ENCODE assay signal across 11 cellular contexts in the genomic region with DNA sequence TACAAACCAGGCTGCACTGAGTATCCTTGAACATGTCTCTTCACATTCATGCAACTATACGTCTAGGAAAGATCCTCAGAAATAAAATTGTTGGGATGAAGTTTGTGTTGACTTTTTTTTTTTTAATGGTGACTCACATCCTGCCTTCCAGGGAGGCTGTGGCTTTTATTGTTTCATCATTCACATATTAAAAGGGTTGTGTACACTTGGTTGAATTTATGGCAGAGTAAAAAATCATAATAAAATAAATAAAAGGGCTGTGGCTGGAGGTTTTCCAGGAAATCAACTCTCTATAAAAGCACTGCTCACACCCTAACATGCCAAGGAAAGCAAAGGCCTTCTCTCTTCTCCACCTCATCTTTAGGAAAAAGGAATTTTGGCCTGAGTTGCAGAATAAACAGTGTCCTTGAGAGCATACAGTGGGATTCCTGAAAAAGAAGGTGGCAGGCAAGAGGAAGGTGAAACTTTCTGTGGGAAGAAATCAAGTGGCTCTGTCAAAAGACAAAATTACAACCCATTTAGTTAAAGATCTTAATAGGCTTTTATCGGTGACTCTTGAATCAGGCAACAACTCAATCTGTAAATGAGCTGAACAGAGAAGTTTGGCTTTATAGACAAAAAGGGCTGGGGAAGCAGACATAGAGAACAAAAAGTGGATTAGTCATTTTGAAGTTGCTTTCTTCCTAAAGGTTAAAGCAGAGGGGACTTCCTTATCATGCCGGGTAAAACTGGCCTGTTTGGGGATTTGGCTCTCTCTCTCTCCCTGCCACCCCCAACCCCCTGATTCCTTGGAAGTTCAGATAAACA. TPM values are rescaled to one million over a fixed set of nuclear protein-coding genes. Genes with fewer than 3 reads are reported as not detected.
DNase-seq lines count a peak whose midpoint lies in the region; ATAC-seq lines count a peak whose summit lies in the region.
"Had no signal": no experiment of that assay in that cellular context is flagged by ENCODE, and none has a peak within 500 bp of the region (broad histone marks: within the 10 kb centered on the region; RNA-seq: fewer than 3 reads in every experiment).

No MANE protein-coding gene starts in this region.

- no peaks in the 10 kb centered on the region for H3K9me3 Mint-ChIP-seq in naive thymus-derived CD8-positive, alpha-beta T cell
- H3K9me3 Mint-ChIP-seq: dendritic cell treated with granulocyte-macrophage colony-stimulating factor and Interleukin-4, amounts not matched to agents 40 ng/mL and 50 ng/mL, for 4 days had no signal

- H3K4me3 Mint-ChIP-seq in naive thymus-derived CD8-positive, alpha-beta T cell: no peak overlapping the region
- H3K4me3 Mint-ChIP-seq: dendritic cell treated with granulocyte-macrophage colony-stimulating factor and Interleukin-4, amounts not matched to agents 40 ng/mL and 50 ng/mL, for 4 days; T-helper 17 cell had no signal

- H4K20me1 ChIP-seq in BLaER1 treated with 17β-estradiol and CSF1 and Interleukin-3, amounts not matched to agents 10 nM and 100 nM: no peaks in the 10 kb centered on the region

- no peaks in the 10 kb centered on the region for H3K36me3 ChIP-seq in BLaER1 treated with 17β-estradiol and CSF1 and Interleukin-3, amounts not matched to agents 10 nM and 100 nM
- no peaks in the 10 kb centered on the region for H3K36me3 ChIP-seq in muscle layer of duodenum (ENCODE audit: control insufficient read depth in 1 of 2, insufficient read depth in 2 of 2, low read length in 2 of 2)

- POLR2A ChIA-PET in naive thymus-derived CD8-positive, alpha-beta T cell (lab: Charles Lee): no interaction called here

- no peaks in the 10 kb centered on the region for H3K27me3 ChIP-seq in BLaER1 treated with 17β-estradiol and CSF1 and Interleukin-3, amounts not matched to agents 10 nM and 100 nM
- H3K27me3 ChIP-seq in muscle layer of duodenum (ENCODE audit: low read depth, low read length): no peaks in the 10 kb centered on the region

- peak overlapping the region in 1 of 11 experiments; percentile 24; a peak in 1 of 22 replicates for H3K27ac ChIP-seq in BLaER1 treated with 17β-estradiol and CSF1 and Interleukin-3, amounts not matched to agents 10 nM and 100 nM
- H3K27ac ChIP-seq in muscle layer of duodenum (ENCODE audit: low read length): peak overlapping the region; percentile 56

- peaks cover 6 to 29% (median 14%) of the 10 kb centered on the region in 5 donors for H3K27me3 Mint-ChIP-seq in naive thymus-derived CD8-positive, alpha-beta T cell

- H3K4me1 ChIP-seq in BLaER1 treated with 17β-estradiol and CSF1 and Interleukin-3, amounts not matched to agents 10 nM and 100 nM: peaks cover 0 to 14% (median 6%) of the 10 kb centered on the region in 10 experiments; a peak in 11 of 20 replicates
- peaks cover 0 to 11% of the 10 kb centered on the region in 2 donors for H3K4me1 ChIP-seq in muscle layer of duodenum (ENCODE audit: control insufficient read depth in 1 of 2, insufficient read depth in 2 of 2, low read length in 2 of 2)

- no peaks in the 10 kb centered on the region for H3K36me3 Mint-ChIP-seq in naive thymus-derived CD8-positive, alpha-beta T cell

- ATAC-seq in naive thymus-derived CD8-positive, alpha-beta T cell: no peak
- no peak for ATAC-seq in GM21515 (IDR thresholded peaks at IDR 0.05; ENCODE audit: unreplicated experiment)
- ATAC-seq: T-helper 17 cell had no signal

- H3K4me1 Mint-ChIP-seq in naive thymus-derived CD8-positive, alpha-beta T cell: no peaks in the 10 kb centered on the region

- H3K9me3 ChIP-seq in BLaER1 treated with 17β-estradiol and CSF1 and Interleukin-3, amounts not matched to agents 10 nM and 100 nM (replicated peaks in 1 of 11): no peaks in the 10 kb centered on the region
- no peaks in the 10 kb centered on the region for H3K9me3 ChIP-seq in muscle layer of duodenum (ENCODE audit: control insufficient read depth in 1 of 2, low read length in 2 of 2)

- H3K9ac ChIP-seq in BLaER1 treated with 17β-estradiol and CSF1 and Interleukin-3, amounts not matched to agents 10 nM and 100 nM: no peak overlapping the region

- H3K4me2 ChIP-seq in BLaER1 treated with 17β-estradiol and CSF1 and Interleukin-3, amounts not matched to agents 10 nM and 100 nM: peak overlapping the region in 6 of 11 experiments; percentile 43 to 82 (median 58); a peak in 11 of 22 replicates

- peak; percentile 96 for DNase-seq in M059J (ENCODE audit: low read depth)
- peak; percentile 77 for DNase-seq in dedifferentiated amniotic fluid mesenchymal stem cell (ENCODE audit: extremely low spot score)
- no peak for DNase-seq in naive thymus-derived CD8-positive, alpha-beta T cell
- no peak for DNase-seq in D341Med (ENCODE audit: low spot score)
- DNase-seq in SKM-1 (lab: John Stamatoyannopoulos, UW; ENCODE audit: unreplicated experiment): no peak
- DNase-seq: stimulated activated CD4-positive, alpha-beta T cell treated with anti-CD3 and anti-CD28 coated beads, Interleukin-12 subunit alpha, Interleukin-12 subunit beta, amount 100 ng/mL, for 4 hours; T-helper 17 cell had no signal

- no peak overlapping the region for H3K27ac Mint-ChIP-seq in naive thymus-derived CD8-positive, alpha-beta T cell
- H3K27ac Mint-ChIP-seq: dendritic cell treated with granulocyte-macrophage colony-stimulating factor and Interleukin-4, amounts not matched to agents 40 ng/mL and 50 ng/mL, for 4 days; T-helper 17 cell had no signal

- H3K4me3 ChIP-seq in BLaER1 treated with 17β-estradiol and CSF1 and Interleukin-3, amounts not matched to agents 10 nM and 100 nM: no peak overlapping the region
- no peak overlapping the region for H3K4me3 ChIP-seq in muscle layer of duodenum (ENCODE audit: low read depth in 1 of 2, low read length in 2 of 2)

RNA-seq across cellular contexts. Expression of a gene that starts 41.6 kb away (rescaled TPM):
- total RNA-seq in M059J (2014; rRNA removed; shearing (Covaris generic)): 14.5 and 18.3 TPM in 2 replicates
- total RNA-seq in naive thymus-derived CD8-positive, alpha-beta T cell: 10 to 100 TPM; 24.8 to 25.1 TPM
- 1 to 10 TPM; 4.9 to 7.6 (median 6.5) TPM for polyA plus RNA-seq in naive thymus-derived CD8-positive, alpha-beta T cell

Comparison
In these comparisons a context has a peak if more than half of its experiments do, and no peak if none do; other contexts are left out.
1. DNase-seq: peak in M059J (single experiment) and dedifferentiated amniotic fluid mesenchymal stem cell (single experiment); none in naive thymus-derived CD8-positive, alpha-beta T cell (0 of 10), D341Med (single experiment) and SKM-1 (single experiment).